16 cellular contexts compared by ENCODE assay signal in genomic region chr10:8416755-8417154, GRCh38.
DNase-seq lines count a peak whose midpoint lies in the region; ATAC-seq, FAIRE-seq and TF ChIP-seq lines count a peak whose summit lies in the region.
"Had no signal": no experiment of that assay in that cellular context is flagged by ENCODE, and none has a peak within 500 bp of the region (broad histone marks: within the 10 kb centered on the region; RNA-seq: fewer than 3 reads in every experiment).

No MANE protein-coding gene starts in this region.

- intact Hi-C loops in right cardiac atrium (cut with DNase I) = no loop called here

- H3K36me3 Mint-ChIP-seq in immature natural killer cell (peaks cover 0 to 7% (median 0%) of the 10 kb centered on the region in 3 donors), endodermal cell (ENCODE audit: low read depth) (no peaks in the 10 kb centered on the region)
- H3K36me3 Mint-ChIP-seq: activated naive CD4-positive, alpha-beta T cell treated with anti-CD3 and anti-CD28 coated beads, Interleukin-2, amount 50 U/mL, for 24 hours; naive B cell had no signal

- H3K27me3 ChIP-seq in right cardiac atrium (ENCODE audit: control insufficient read depth, insufficient read depth) (no peaks in the 10 kb centered on the region), endodermal cell (ENCODE audit: control insufficient read depth, insufficient read depth, low read length, poor library complexity, severe bottlenecking) (peaks cover 5% of the 10 kb centered on the region)
- H3K27me3 ChIP-seq: foreskin keratinocyte, vagina had no signal

- H3K27me3 Mint-ChIP-seq in immature natural killer cell (ENCODE audit: low read depth in 3 of 3) (peaks cover 0 to 12% (median 3%) of the 10 kb centered on the region in 3 donors), endodermal cell (ENCODE audit: insufficient read depth) (peaks cover 31% of the 10 kb centered on the region)
- H3K27me3 Mint-ChIP-seq: activated naive CD4-positive, alpha-beta T cell treated with anti-CD3 and anti-CD28 coated beads, Interleukin-2, amount 50 U/mL, for 24 hours; naive B cell had no signal

- ATAC-seq in GM18502 (IDR thresholded peaks at IDR 0.05; ENCODE audit: poor library complexity, unreplicated experiment) = peak; percentile 33
- ATAC-seq in GM21529 (IDR thresholded peaks at IDR 0.05; ENCODE audit: unreplicated experiment) = peak; percentile 35
- no peak for ATAC-seq in right cardiac atrium
- ATAC-seq: foreskin keratinocyte had no signal

- TF ChIP-seq CTCF in endodermal cell (conservative IDR thresholded peaks at IDR 0.05) = no peak

- H3K4me1 Mint-ChIP-seq in immature natural killer cell (peaks cover 34 to 38% of the 10 kb centered on the region in 2 donors), endodermal cell (peaks cover 34% of the 10 kb centered on the region)
- H3K4me1 Mint-ChIP-seq: naive B cell had no signal

- no peak overlapping the region for H3K9ac ChIP-seq in endodermal cell (ENCODE audit: extremely low read depth, low read length, poor library complexity, severe bottlenecking)

- H3K9me3 ChIP-seq in right cardiac atrium (ENCODE audit: control insufficient read depth, low read length) (no peaks in the 10 kb centered on the region), endodermal cell (ENCODE audit: control insufficient read depth, low read length) (no peaks in the 10 kb centered on the region)
- H3K9me3 ChIP-seq: vagina had no signal

- H3K27ac Mint-ChIP-seq in immature natural killer cell (peak overlapping the region; percentile 91 to 99 (median 99)), endodermal cell (no peak overlapping the region)
- H3K27ac Mint-ChIP-seq: activated naive CD4-positive, alpha-beta T cell treated with anti-CD3 and anti-CD28 coated beads, Interleukin-2, amount 50 U/mL, for 24 hours; naive B cell had no signal

- peak overlapping the region; percentile 56 to 82 (median 66) for H3K4me3 Mint-ChIP-seq in immature natural killer cell
- H3K4me3 Mint-ChIP-seq in endodermal cell = no peak overlapping the region
- H3K4me3 Mint-ChIP-seq: activated naive CD4-positive, alpha-beta T cell treated with anti-CD3 and anti-CD28 coated beads, Interleukin-2, amount 50 U/mL, for 24 hours; naive B cell had no signal

- DNase-seq in T-helper 2 cell = peak in 4 of 5 experiments; percentile 7 to 82 (median 36)
- DNase-seq in immature natural killer cell = peak in 2 of 3 donors; percentile 51 to 73
- DNase-seq in GM19239 (ENCODE audit: insufficient read length, low spot score) = no peak
- DNase-seq in NCI-H526 (lab: John Stamatoyannopoulos, UW) = no peak
- no peak for DNase-seq in right cardiac atrium
- DNase-seq in endodermal cell = no peak
- DNase-seq: Calu3, dermis blood vessel endothelial cell, foreskin keratinocyte, kidney, naive B cell had no signal

- no peaks in the 10 kb centered on the region for H3K4me1 ChIP-seq in right cardiac atrium (ENCODE audit: control insufficient read depth, insufficient read depth, low read length)
- H3K4me1 ChIP-seq in endodermal cell (ENCODE audit: control insufficient read depth, insufficient read depth, low read length) = peaks cover 6% of the 10 kb centered on the region
- H3K4me1 ChIP-seq: foreskin keratinocyte had no signal

- 78% methylated on average over 3 of the region's 3 CpGs for WGBS in right cardiac atrium
- 96% methylated on average over 3 of the region's 3 CpGs; no CpG with 5 or more reads in 1 of the 2 experiments for WGBS in endodermal cell (ENCODE audit: insufficient coverage in 1 of 2, insufficient read length in 1 of 2), 2 experiments

- H3K4me3 ChIP-seq in right cardiac atrium (ENCODE audit: low read length) (no peak overlapping the region), endodermal cell (ENCODE audit: low read length) (no peak overlapping the region)
- H3K4me3 ChIP-seq: vagina had no signal

- peaks cover 0 to 3% (median 0%) of the 10 kb centered on the region in 6 donors for H3K9me3 Mint-ChIP-seq in immature natural killer cell
- peaks cover 3% of the 10 kb centered on the region for H3K9me3 Mint-ChIP-seq in endodermal cell
- H3K9me3 Mint-ChIP-seq: activated naive CD4-positive, alpha-beta T cell treated with anti-CD3 and anti-CD28 coated beads, Interleukin-2, amount 50 U/mL, for 24 hours had no signal

- no peak for FAIRE-seq in GM19239 (lab: Jason Lieb, UNC)
- FAIRE-seq: kidney had no signal

- no peak overlapping the region for H3K27ac ChIP-seq in right cardiac atrium (ENCODE audit: low read length)
- no peak overlapping the region for H3K27ac ChIP-seq in endodermal cell (ENCODE audit: low read depth, low read length)
- H3K27ac ChIP-seq: foreskin keratinocyte, RWPE1, vagina had no signal

- no peaks in the 10 kb centered on the region for H3K36me3 ChIP-seq in endodermal cell (ENCODE audit: control insufficient read depth, insufficient read depth, low read length)
- H3K36me3 ChIP-seq: vagina had no signal

Comparison
In these comparisons a context has a peak if more than half of its experiments do, and no peak if none do; other contexts are left out.
1. ATAC-seq: peak in GM18502 (single experiment) and GM21529 (single experiment); none in right cardiac atrium (0 of 2).
2. DNase-seq: peak in T-helper 2 cell (4 of 5) and immature natural killer cell (2 of 3); none in GM19239 (single experiment), NCI-H526 (0 of 2), right cardiac atrium (0 of 3) and endodermal cell (single experiment).